In the genomic region with DNA sequence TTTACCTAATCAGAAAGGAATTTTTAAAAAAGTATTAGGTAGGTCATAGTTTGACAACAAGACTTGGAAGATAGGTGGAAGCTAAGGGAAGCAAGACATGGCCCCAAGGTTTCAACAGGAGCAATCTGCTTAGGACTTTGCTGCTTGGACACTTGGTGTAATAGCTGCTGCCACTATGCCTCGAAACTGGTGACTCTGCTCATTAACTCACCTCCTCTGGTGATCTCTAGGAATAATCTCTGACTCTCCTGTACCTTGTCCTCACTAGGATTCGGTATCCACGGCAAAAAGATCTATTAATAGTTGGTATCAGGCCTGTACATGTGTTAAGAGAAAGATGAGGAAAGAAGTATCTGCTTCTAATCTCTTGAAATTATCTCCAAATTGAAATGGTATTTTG, we compare ENCODE assay signal across 17 cellular contexts. TPM values are rescaled to one million over a fixed set of nuclear protein-coding genes. Genes with fewer than 3 reads are reported as not detected.
DNase-seq lines count a peak whose midpoint lies in the region; ATAC-seq, FAIRE-seq and TF ChIP-seq lines count a peak whose summit lies in the region.
"Had no signal": no experiment of that assay in that cellular context is flagged by ENCODE, and none has a peak within 500 bp of the region (broad histone marks: within the 10 kb centered on the region; RNA-seq: fewer than 3 reads in every experiment).

No MANE protein-coding gene starts in this region.

- H3K36me3 ChIP-seq in HepG2 (replicated peaks in 1 of 2; ENCODE audit: control insufficient read depth in 1 of 2, insufficient read depth in 2 of 2, low read length in 2 of 2) (peaks cover 1 to 11% of the 10 kb centered on the region in 2 experiments; a peak in 3 of 5 replicates), osteoblast (ENCODE audit: insufficient read depth, low read length) (peaks cover 5% of the 10 kb centered on the region)

- in situ Hi-C loops in HepG2 (cut with HindIII; ENCODE audit: extremely low pct_ligation_motif_present, low pct_unique_long_range_greater_than_20kb), result no loop called here

- H3K27me3 Mint-ChIP-seq in T-helper 17 cell, result no peaks in the 10 kb centered on the region
- H3K27me3 Mint-ChIP-seq in activated CD8-positive, alpha-beta T cell treated with anti-CD3 and anti-CD28 coated beads, Interleukin-2, amount 10 ng/mL, durations not matched to agents 7 days and 5 days (ENCODE audit: low read depth), result no peaks in the 10 kb centered on the region
- H3K27me3 Mint-ChIP-seq: activated CD4-positive, alpha-beta T cell treated with anti-CD3 and anti-CD28 coated beads, Interleukin-2, amount 10 ng/mL, durations not matched to agents 7 days and 5 days had no signal

- H3K27ac ChIP-seq in HepG2 (ENCODE audit: extremely low read length, insufficient read depth, low read length), result no peak overlapping the region
- no peak overlapping the region for H3K27ac ChIP-seq in osteoblast (ENCODE audit: low read depth, low read length)
- H3K27ac ChIP-seq: Peyer's patch had no signal

- H3K4me3 Mint-ChIP-seq in T-helper 17 cell, result no peak overlapping the region
- no peak overlapping the region for H3K4me3 Mint-ChIP-seq in stimulated activated effector memory CD8-positive, alpha-beta T cell treated with anti-CD3 and anti-CD28 coated beads, Interleukin-12 subunit alpha, Interleukin-12 subunit beta, amount 100 ng/mL, for 72 hours
- H3K4me3 Mint-ChIP-seq in activated CD8-positive, alpha-beta T cell treated with anti-CD3 and anti-CD28 coated beads, Interleukin-2, amount 10 ng/mL, durations not matched to agents 7 days and 5 days, result no peak overlapping the region
- H3K4me3 Mint-ChIP-seq: activated CD4-positive, alpha-beta T cell treated with anti-CD3 and anti-CD28 coated beads, Interleukin-2, amount 10 ng/mL, durations not matched to agents 7 days and 5 days had no signal

- H3K4me2 ChIP-seq in HepG2 (ENCODE audit: low read depth, low read length), result no peak overlapping the region
- no peak overlapping the region for H3K4me2 ChIP-seq in osteoblast (ENCODE audit: insufficient read depth, low read length)

- H2AFZ ChIP-seq in HepG2 (ENCODE audit: low read length) (no peak overlapping the region), osteoblast (ENCODE audit: low read length) (no peak overlapping the region)

- no peak for TF ChIP-seq CTCF in HepG2 (CRISPR knock-in tag; IDR thresholded peaks at IDR 0.05)
- no peak for TF ChIP-seq CTCF in osteoblast (IDR thresholded peaks at IDR 0.05; ENCODE audit: extremely low read depth, low read depth, low read length)

- BruUV-seq in HepG2 (replicated peaks; lab: Mats Ljungman, UMichigan), result no TSS peak

- H3K4me3 ChIP-seq in HepG2 (replicated peaks in 1 of 3; ENCODE audit: insufficient read depth in 1 of 3, low read depth in 2 of 3, low read length in 3 of 3), result no peak overlapping the region
- H3K4me3 ChIP-seq in osteoblast (ENCODE audit: insufficient read depth, low read length), result no peak overlapping the region
- H3K4me3 ChIP-seq: Peyer's patch had no signal

- peaks cover 28% of the 10 kb centered on the region for H3K4me1 Mint-ChIP-seq in T-helper 17 cell
- H3K4me1 Mint-ChIP-seq in stimulated activated effector memory CD8-positive, alpha-beta T cell treated with anti-CD3 and anti-CD28 coated beads, Interleukin-12 subunit alpha, Interleukin-12 subunit beta, amount 100 ng/mL, for 72 hours, result peaks cover 47% of the 10 kb centered on the region
- H3K4me1 Mint-ChIP-seq in activated CD8-positive, alpha-beta T cell treated with anti-CD3 and anti-CD28 coated beads, Interleukin-2, amount 10 ng/mL, durations not matched to agents 7 days and 5 days (ENCODE audit: low read depth), result peaks cover 34% of the 10 kb centered on the region

- CTCF ChIA-PET in HepG2 (lab: Yijun Ruan, JAX; ENCODE audit: low intra/inter-chr PET ratio, low total read pairs), result no interaction called here
- CTCF ChIA-PET in activated CD8-positive, alpha-beta T cell treated with anti-CD3 and anti-CD28 coated beads, Interleukin-2, amount 10 ng/mL, durations not matched to agents 7 days and 5 days (lab: Charles Lee), result no interaction called here

- peaks cover 6% of the 10 kb centered on the region; the same call in 1 of the 2 replicates for H3K4me1 ChIP-seq in HepG2 (ENCODE audit: insufficient read depth, low read length)
- H3K4me1 ChIP-seq in osteoblast (ENCODE audit: insufficient read depth, low read length), result peaks cover 10% of the 10 kb centered on the region

- no peak overlapping the region for H3K9ac ChIP-seq in HepG2 (ENCODE audit: insufficient read depth, low read depth, low read length)

- no peaks in the 10 kb centered on the region for H4K20me1 ChIP-seq in HepG2 (ENCODE audit: insufficient read depth, low read length)
- H4K20me1 ChIP-seq in osteoblast (ENCODE audit: insufficient read depth, low read length), result peaks cover 60% of the 10 kb centered on the region

- no peak for TF ChIP-seq RAD21 in HepG2 (CRISPR knock-in tag; IDR thresholded peaks at IDR 0.05)

- H3K79me2 ChIP-seq in HepG2 (ENCODE audit: insufficient read depth, low read length) (peaks cover 59% of the 10 kb centered on the region), osteoblast (ENCODE audit: insufficient read depth, low read length) (peaks cover 98% of the 10 kb centered on the region)

- no peak for TF ChIP-seq EP300 in HepG2 (IDR thresholded peaks at IDR 0.05; ENCODE audit: low read depth in 2 of 2, low read length in 2 of 2)
- TF ChIP-seq EP300 in HepG2 (CRISPR knock-in tag; IDR thresholded peaks at IDR 0.05; ENCODE audit: borderline replicate concordance), result no peak

- 90% methylated on average over 3 of the region's 3 CpGs for WGBS in HepG2 (ENCODE audit: low lambda C conversion rate)

- peaks cover 20% of the 10 kb centered on the region for H3K9me3 Mint-ChIP-seq in stimulated activated effector memory CD8-positive, alpha-beta T cell treated with anti-CD3 and anti-CD28 coated beads, Interleukin-12 subunit alpha, Interleukin-12 subunit beta, amount 100 ng/mL, for 72 hours
- peaks cover 19% of the 10 kb centered on the region for H3K9me3 Mint-ChIP-seq in activated CD8-positive, alpha-beta T cell treated with anti-CD3 and anti-CD28 coated beads, Interleukin-2, amount 10 ng/mL, durations not matched to agents 7 days and 5 days (ENCODE audit: insufficient read depth)

- TF ChIP-seq POLR2A in GM12891 (IDR thresholded peaks at IDR 0.05; ENCODE audit: low read depth, low read length), result no peak
- TF ChIP-seq POLR2A in HepG2 (IDR thresholded peaks at IDR 0.05; ENCODE audit: insufficient read depth in 1 of 2, low read depth in 2 of 2, low read length in 2 of 2), result no peak

- no peak for DNase-seq in GM12891 (ENCODE audit: insufficient read length, low spot score)
- DNase-seq in T-helper 17 cell, result no peak
- DNase-seq in HepG2 (ENCODE audit: low spot score), result no peak
- no peak for DNase-seq in stimulated activated effector memory CD8-positive, alpha-beta T cell treated with anti-CD3 and anti-CD28 coated beads, Interleukin-12 subunit alpha, Interleukin-12 subunit beta, amount 100 ng/mL, for 72 hours (ENCODE audit: low spot score in 2 of 2)
- no peak for DNase-seq in effector CD4-positive, alpha-beta T cell
- DNase-seq in activated CD8-positive, alpha-beta T cell treated with anti-CD3 and anti-CD28 coated beads, Interleukin-2, amount 10 ng/mL, durations not matched to agents 7 days and 5 days, result no peak
- DNase-seq in osteoblast (ENCODE audit: insufficient read length, low spot score, missing footprints), result no peak
- DNase-seq: activated CD4-positive, alpha-beta T cell treated with anti-CD3 and anti-CD28 coated beads, Interleukin-2, amount 10 ng/mL, durations not matched to agents 7 days and 5 days; AML-193; HCEC 1CT; head of caudate nucleus; immature natural killer cell; NCI-H1436; NCI-H82; Peyer's patch; stimulated activated CD4-positive, alpha-beta T cell treated with anti-CD3 and anti-CD28 coated beads, Interleukin-2, amount 100 ng/mL, for 48 hours had no signal

- H3K36me3 Mint-ChIP-seq in T-helper 17 cell (ENCODE audit: low read depth), result peaks cover 6% of the 10 kb centered on the region
- H3K36me3 Mint-ChIP-seq in stimulated activated effector memory CD8-positive, alpha-beta T cell treated with anti-CD3 and anti-CD28 coated beads, Interleukin-12 subunit alpha, Interleukin-12 subunit beta, amount 100 ng/mL, for 72 hours, result peaks cover 14% of the 10 kb centered on the region
- H3K36me3 Mint-ChIP-seq in activated CD8-positive, alpha-beta T cell treated with anti-CD3 and anti-CD28 coated beads, Interleukin-2, amount 10 ng/mL, durations not matched to agents 7 days and 5 days (ENCODE audit: low read depth), result peaks cover 76% of the 10 kb centered on the region

- peak; percentile 78 for FAIRE-seq in GM12891 (lab: Jason Lieb, UNC)
- FAIRE-seq in HepG2 (lab: Jason Lieb, UNC), result no peak

- ATAC-seq in T-helper 17 cell, result no peak
- ATAC-seq in HepG2, result no peak
- ATAC-seq in stimulated activated effector memory CD8-positive, alpha-beta T cell treated with anti-CD3 and anti-CD28 coated beads, Interleukin-12 subunit alpha, Interleukin-12 subunit beta, amount 100 ng/mL, for 72 hours, result no peak
- ATAC-seq in activated CD8-positive, alpha-beta T cell treated with anti-CD3 and anti-CD28 coated beads, Interleukin-2, amount 10 ng/mL, durations not matched to agents 7 days and 5 days, result no peak
- ATAC-seq: activated naive CD4-positive, alpha-beta T cell treated with anti-CD3 and anti-CD28 coated beads, Interleukin-2, amount 50 U/mL, for 72 hours had no signal

- intact Hi-C loops in HepG2 (cut with micrococcal nuclease; ENCODE audit: unreplicated experiment), result no loop called here

- POLR2A ChIA-PET in HepG2 (lab: Yijun Ruan, JAX), result no interaction called here
- POLR2A ChIA-PET in activated CD8-positive, alpha-beta T cell treated with anti-CD3 and anti-CD28 coated beads, Interleukin-2, amount 10 ng/mL, durations not matched to agents 7 days and 5 days (lab: Charles Lee), result no interaction called here

- H3K9me3 ChIP-seq in T-helper 17 cell (ENCODE audit: control insufficient read depth, low read length, poor library complexity, severe bottlenecking) (no peaks in the 10 kb centered on the region), HepG2 (ENCODE audit: low read length) (peaks cover 13% of the 10 kb centered on the region), osteoblast (ENCODE audit: low read depth, low read length) (no peaks in the 10 kb centered on the region)

- peak overlapping the region; percentile 94 for H3K27ac Mint-ChIP-seq in T-helper 17 cell
- H3K27ac Mint-ChIP-seq in stimulated activated effector memory CD8-positive, alpha-beta T cell treated with anti-CD3 and anti-CD28 coated beads, Interleukin-12 subunit alpha, Interleukin-12 subunit beta, amount 100 ng/mL, for 72 hours, result peak overlapping the region; percentile 15
- H3K27ac Mint-ChIP-seq in activated CD8-positive, alpha-beta T cell treated with anti-CD3 and anti-CD28 coated beads, Interleukin-2, amount 10 ng/mL, durations not matched to agents 7 days and 5 days, result no peak overlapping the region
- H3K27ac Mint-ChIP-seq: activated CD4-positive, alpha-beta T cell treated with anti-CD3 and anti-CD28 coated beads, Interleukin-2, amount 10 ng/mL, durations not matched to agents 7 days and 5 days had no signal

- H3K27me3 ChIP-seq in HepG2 (ENCODE audit: control insufficient read depth in 1 of 2, insufficient read depth in 2 of 2, low read length in 2 of 2), result no peaks in the 10 kb centered on the region
- H3K27me3 ChIP-seq in osteoblast (ENCODE audit: insufficient read depth, low read length), result no peaks in the 10 kb centered on the region
- H3K27me3 ChIP-seq: Peyer's patch had no signal

RNA-seq across cellular contexts. Expression of a gene that starts 53.1 kb away (rescaled TPM):
- 70.9 TPM for polyA plus RNA-seq in GM12891 (2012; ENCODE audit: low read depth, missing spikeins)
- 10 to 100 TPM; 84.9 to 89.3 TPM for total RNA-seq in T-helper 17 cell
- total RNA-seq in HepG2 (2016; rRNA removed; fragmentation: Illumina TruSeq; extraction: Trizol), result 53.4 and 61.3 TPM in 2 replicates
- total RNA-seq in HepG2 (2016; cell fraction: cytosol; rRNA removed; fragmentation: Illumina TruSeq; extraction: Trizol; ENCODE audit: low read depth), result 82.4 and 88.0 TPM in 2 replicates
- total RNA-seq in HepG2 (2016; cell fraction: insoluble cytoplasmic fraction; rRNA removed; fragmentation: Illumina TruSeq; extraction: Trizol), result 47.2 and 66.2 TPM in 2 replicates
- total RNA-seq in HepG2 (2016; cell fraction: membrane; rRNA removed; fragmentation: Illumina TruSeq; extraction: Trizol), result 81.1 and 107 TPM in 2 replicates
- 127 and 136 TPM in 2 replicates for total RNA-seq in HepG2 (2016; cell fraction: nucleus; rRNA removed; fragmentation: Illumina TruSeq; extraction: Trizol)
- polyA plus RNA-seq in HepG2 (2011; rRNA removed), result 21.4 and 30.3 TPM in 2 replicates
- 7.0 and 9.2 TPM in 2 replicates for polyA plus RNA-seq in HepG2 (2011; cell fraction: cytosol; rRNA removed)
- polyA plus RNA-seq in HepG2 (2011; cell fraction: nucleus; rRNA removed), result 16.9 and 17.8 TPM in 2 replicates
- polyA plus RNA-seq in HepG2 (2012), result 34.8 and 38.6 TPM in 2 replicates
- polyA plus RNA-seq in HepG2 (2016; cell fraction: cytosol; fragmentation: Illumina TruSeq; extraction: Trizol; ENCODE audit: low read depth), result 34.1 and 35.2 TPM in 2 replicates
- 41.9 and 43.9 TPM in 2 replicates for polyA plus RNA-seq in HepG2 (2016; cell fraction: insoluble cytoplasmic fraction; fragmentation: Illumina TruSeq; extraction: Trizol; ENCODE audit: low read depth)
- polyA plus RNA-seq in HepG2 (2016; cell fraction: membrane; fragmentation: Illumina TruSeq; extraction: Trizol; ENCODE audit: low read depth), result 60.0 and 64.3 TPM in 2 replicates
- polyA plus RNA-seq in HepG2 (2016; cell fraction: nucleus; fragmentation: Illumina TruSeq; extraction: Trizol; ENCODE audit: insufficient read depth, low read depth), result 62.6 and 63.9 TPM in 2 replicates
- polyA minus RNA-seq in HepG2 (2011; rRNA and poly(A)+ RNA removed; ENCODE audit: low replicate concordance), result 18.6 and 85.7 TPM in 2 replicates
- polyA minus RNA-seq in HepG2 (2011; cell fraction: cytosol; rRNA and poly(A)+ RNA removed), result 43.6 and 59.8 TPM in 2 replicates
- polyA minus RNA-seq in HepG2 (2011; cell fraction: nucleus; rRNA and poly(A)+ RNA removed), result 255 and 302 TPM in 2 replicates
- total RNA-seq in activated CD8-positive, alpha-beta T cell treated with anti-CD3 and anti-CD28 coated beads, Interleukin-2, amount 10 ng/mL, durations not matched to agents 7 days and 5 days, result 10 to 100 TPM; 87.2 to 91.9 TPM
- total RNA-seq in osteoblast, result 169 and 193 TPM in 2 replicates

RNA-seq across cellular contexts. Expression of a gene that starts 53.2 kb away (rescaled TPM):
- polyA plus RNA-seq in GM12891 (2012; ENCODE audit: low read depth, missing spikeins), result 1.0 TPM
- under 1 TPM; 0.21 to 0.55 TPM for total RNA-seq in T-helper 17 cell
- 0.39 and 0.44 TPM in 2 replicates for total RNA-seq in HepG2 (2016; rRNA removed; fragmentation: Illumina TruSeq; extraction: Trizol)
- 0.53 and 0.61 TPM in 2 replicates for total RNA-seq in HepG2 (2016; cell fraction: cytosol; rRNA removed; fragmentation: Illumina TruSeq; extraction: Trizol; ENCODE audit: low read depth)
- 0.45 and 0.46 TPM in 2 replicates for total RNA-seq in HepG2 (2016; cell fraction: insoluble cytoplasmic fraction; rRNA removed; fragmentation: Illumina TruSeq; extraction: Trizol)
- total RNA-seq in HepG2 (2016; cell fraction: membrane; rRNA removed; fragmentation: Illumina TruSeq; extraction: Trizol), result 0.68 and 0.76 TPM in 2 replicates
- total RNA-seq in HepG2 (2016; cell fraction: nucleus; rRNA removed; fragmentation: Illumina TruSeq; extraction: Trizol), result 0.56 and 0.63 TPM in 2 replicates
- 0.08 and 0.12 TPM in 2 replicates for polyA plus RNA-seq in HepG2 (2011; rRNA removed)
- polyA plus RNA-seq in HepG2 (2011; cell fraction: cytosol; rRNA removed), result 0.12 and 0.14 TPM in 2 replicates
- 0.19 and 0.23 TPM in 2 replicates for polyA plus RNA-seq in HepG2 (2011; cell fraction: nucleus; rRNA removed)
- 0.15 and 0.34 TPM in 2 replicates for polyA plus RNA-seq in HepG2 (2012)
- 0.06 and 0.10 TPM in 2 replicates for polyA plus RNA-seq in HepG2 (2016; cell fraction: cytosol; fragmentation: Illumina TruSeq; extraction: Trizol; ENCODE audit: low read depth)
- 0.38 and 0.51 TPM in 2 replicates for polyA plus RNA-seq in HepG2 (2016; cell fraction: insoluble cytoplasmic fraction; fragmentation: Illumina TruSeq; extraction: Trizol; ENCODE audit: low read depth)
- polyA plus RNA-seq in HepG2 (2016; cell fraction: membrane; fragmentation: Illumina TruSeq; extraction: Trizol; ENCODE audit: low read depth), result 0.28 and 0.29 TPM in 2 replicates
- 0.27 TPM in 2 replicates for polyA plus RNA-seq in HepG2 (2016; cell fraction: nucleus; fragmentation: Illumina TruSeq; extraction: Trizol; ENCODE audit: insufficient read depth, low read depth)
- polyA minus RNA-seq in HepG2 (2011; rRNA and poly(A)+ RNA removed; ENCODE audit: low replicate concordance), result 0.64 and 3.7 TPM in 2 replicates
- 0.20 and 0.35 TPM in 2 replicates for polyA minus RNA-seq in HepG2 (2011; cell fraction: cytosol; rRNA and poly(A)+ RNA removed)
- polyA minus RNA-seq in HepG2 (2011; cell fraction: nucleus; rRNA and poly(A)+ RNA removed), result 0.75 and 1.0 TPM in 2 replicates
- under 1 TPM; 0.79 to 0.94 TPM for total RNA-seq in activated CD8-positive, alpha-beta T cell treated with anti-CD3 and anti-CD28 coated beads, Interleukin-2, amount 10 ng/mL, durations not matched to agents 7 days and 5 days
- 0.59 and 0.72 TPM in 2 replicates for total RNA-seq in osteoblast
